Comparison of ENCODE assay signal across 1 cellular context in the genomic region with DNA sequence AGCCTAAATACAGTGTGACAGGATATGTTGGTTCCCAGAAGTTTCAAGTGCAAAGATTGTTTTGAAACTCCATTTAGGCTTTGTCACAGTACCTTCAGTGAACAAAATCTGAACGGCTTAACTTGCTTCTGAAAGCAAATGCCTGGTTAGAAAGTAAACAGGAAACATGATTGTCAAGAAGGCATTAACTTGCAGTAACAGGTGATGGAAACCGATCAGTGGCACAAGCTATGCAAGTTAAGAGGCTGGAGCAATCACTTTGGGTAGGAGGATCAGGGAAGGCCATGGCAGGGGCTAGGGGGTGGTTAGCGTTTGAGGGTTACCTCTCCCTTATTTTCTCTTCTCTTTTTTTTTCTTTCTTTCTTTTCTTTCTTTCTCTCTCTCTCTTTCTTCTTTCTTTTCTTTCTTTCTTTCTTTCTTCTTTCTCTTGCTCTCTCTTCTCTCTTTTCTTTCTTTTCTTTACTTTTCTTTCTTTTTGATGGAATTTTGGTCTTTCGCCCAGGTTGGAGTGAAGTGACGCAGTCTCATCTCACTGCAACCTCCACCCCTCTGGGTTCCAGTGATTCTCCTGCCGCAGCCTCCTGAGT.
A peak's percentile ranks its signal among the peaks of the same experiment; 100 is the strongest.
TF ChIP-seq lines count a peak whose summit lies in the region.

No MANE protein-coding gene starts in this region.

TF ChIP-seq in K562, 482 proteins besides CTCF, POLR2A, EP300 and RAD21:
- TF ChIP-seq, protein P1, sequence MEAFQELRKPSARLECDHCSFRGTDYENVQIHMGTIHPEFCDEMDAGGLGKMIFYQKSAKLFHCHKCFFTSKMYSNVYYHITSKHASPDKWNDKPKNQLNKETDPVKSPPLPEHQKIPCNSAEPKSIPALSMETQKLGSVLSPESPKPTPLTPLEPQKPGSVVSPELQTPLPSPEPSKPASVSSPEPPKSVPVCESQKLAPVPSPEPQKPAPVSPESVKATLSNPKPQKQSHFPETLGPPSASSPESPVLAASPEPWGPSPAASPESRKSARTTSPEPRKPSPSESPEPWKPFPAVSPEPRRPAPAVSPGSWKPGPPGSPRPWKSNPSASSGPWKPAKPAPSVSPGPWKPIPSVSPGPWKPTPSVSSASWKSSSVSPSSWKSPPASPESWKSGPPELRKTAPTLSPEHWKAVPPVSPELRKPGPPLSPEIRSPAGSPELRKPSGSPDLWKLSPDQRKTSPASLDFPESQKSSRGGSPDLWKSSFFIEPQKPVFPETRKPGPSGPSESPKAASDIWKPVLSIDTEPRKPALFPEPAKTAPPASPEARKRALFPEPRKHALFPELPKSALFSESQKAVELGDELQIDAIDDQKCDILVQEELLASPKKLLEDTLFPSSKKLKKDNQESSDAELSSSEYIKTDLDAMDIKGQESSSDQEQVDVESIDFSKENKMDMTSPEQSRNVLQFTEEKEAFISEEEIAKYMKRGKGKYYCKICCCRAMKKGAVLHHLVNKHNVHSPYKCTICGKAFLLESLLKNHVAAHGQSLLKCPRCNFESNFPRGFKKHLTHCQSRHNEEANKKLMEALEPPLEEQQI (IDR thresholded peaks at IDR 0.05), result no peak
- TF ChIP-seq ZNF512 (tag; IDR thresholded peaks at IDR 0.05), result peak; percentile 82
- TF ChIP-seq, protein P2, sequence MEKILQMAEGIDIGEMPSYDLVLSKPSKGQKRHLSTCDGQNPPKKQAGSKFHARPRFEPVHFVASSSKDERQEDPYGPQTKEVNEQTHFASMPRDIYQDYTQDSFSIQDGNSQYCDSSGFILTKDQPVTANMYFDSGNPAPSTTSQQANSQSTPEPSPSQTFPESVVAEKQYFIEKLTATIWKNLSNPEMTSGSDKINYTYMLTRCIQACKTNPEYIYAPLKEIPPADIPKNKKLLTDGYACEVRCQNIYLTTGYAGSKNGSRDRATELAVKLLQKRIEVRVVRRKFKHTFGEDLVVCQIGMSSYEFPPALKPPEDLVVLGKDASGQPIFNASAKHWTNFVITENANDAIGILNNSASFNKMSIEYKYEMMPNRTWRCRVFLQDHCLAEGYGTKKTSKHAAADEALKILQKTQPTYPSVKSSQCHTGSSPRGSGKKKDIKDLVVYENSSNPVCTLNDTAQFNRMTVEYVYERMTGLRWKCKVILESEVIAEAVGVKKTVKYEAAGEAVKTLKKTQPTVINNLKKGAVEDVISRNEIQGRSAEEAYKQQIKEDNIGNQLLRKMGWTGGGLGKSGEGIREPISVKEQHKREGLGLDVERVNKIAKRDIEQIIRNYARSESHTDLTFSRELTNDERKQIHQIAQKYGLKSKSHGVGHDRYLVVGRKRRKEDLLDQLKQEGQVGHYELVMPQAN (IDR thresholded peaks at IDR 0.05; ENCODE audit: borderline replicate concordance), result 0 out of 2 replicates have a peak, but pooled peaks have one; percentile 20
- TF ChIP-seq E2F5 (CRISPR knock-in tag; IDR thresholded peaks at IDR 0.05), result no peak
- TF ChIP-seq MECOM (CRISPR knock-in tag; IDR thresholded peaks at IDR 0.05), result no peak
- TF ChIP-seq, protein P3, sequence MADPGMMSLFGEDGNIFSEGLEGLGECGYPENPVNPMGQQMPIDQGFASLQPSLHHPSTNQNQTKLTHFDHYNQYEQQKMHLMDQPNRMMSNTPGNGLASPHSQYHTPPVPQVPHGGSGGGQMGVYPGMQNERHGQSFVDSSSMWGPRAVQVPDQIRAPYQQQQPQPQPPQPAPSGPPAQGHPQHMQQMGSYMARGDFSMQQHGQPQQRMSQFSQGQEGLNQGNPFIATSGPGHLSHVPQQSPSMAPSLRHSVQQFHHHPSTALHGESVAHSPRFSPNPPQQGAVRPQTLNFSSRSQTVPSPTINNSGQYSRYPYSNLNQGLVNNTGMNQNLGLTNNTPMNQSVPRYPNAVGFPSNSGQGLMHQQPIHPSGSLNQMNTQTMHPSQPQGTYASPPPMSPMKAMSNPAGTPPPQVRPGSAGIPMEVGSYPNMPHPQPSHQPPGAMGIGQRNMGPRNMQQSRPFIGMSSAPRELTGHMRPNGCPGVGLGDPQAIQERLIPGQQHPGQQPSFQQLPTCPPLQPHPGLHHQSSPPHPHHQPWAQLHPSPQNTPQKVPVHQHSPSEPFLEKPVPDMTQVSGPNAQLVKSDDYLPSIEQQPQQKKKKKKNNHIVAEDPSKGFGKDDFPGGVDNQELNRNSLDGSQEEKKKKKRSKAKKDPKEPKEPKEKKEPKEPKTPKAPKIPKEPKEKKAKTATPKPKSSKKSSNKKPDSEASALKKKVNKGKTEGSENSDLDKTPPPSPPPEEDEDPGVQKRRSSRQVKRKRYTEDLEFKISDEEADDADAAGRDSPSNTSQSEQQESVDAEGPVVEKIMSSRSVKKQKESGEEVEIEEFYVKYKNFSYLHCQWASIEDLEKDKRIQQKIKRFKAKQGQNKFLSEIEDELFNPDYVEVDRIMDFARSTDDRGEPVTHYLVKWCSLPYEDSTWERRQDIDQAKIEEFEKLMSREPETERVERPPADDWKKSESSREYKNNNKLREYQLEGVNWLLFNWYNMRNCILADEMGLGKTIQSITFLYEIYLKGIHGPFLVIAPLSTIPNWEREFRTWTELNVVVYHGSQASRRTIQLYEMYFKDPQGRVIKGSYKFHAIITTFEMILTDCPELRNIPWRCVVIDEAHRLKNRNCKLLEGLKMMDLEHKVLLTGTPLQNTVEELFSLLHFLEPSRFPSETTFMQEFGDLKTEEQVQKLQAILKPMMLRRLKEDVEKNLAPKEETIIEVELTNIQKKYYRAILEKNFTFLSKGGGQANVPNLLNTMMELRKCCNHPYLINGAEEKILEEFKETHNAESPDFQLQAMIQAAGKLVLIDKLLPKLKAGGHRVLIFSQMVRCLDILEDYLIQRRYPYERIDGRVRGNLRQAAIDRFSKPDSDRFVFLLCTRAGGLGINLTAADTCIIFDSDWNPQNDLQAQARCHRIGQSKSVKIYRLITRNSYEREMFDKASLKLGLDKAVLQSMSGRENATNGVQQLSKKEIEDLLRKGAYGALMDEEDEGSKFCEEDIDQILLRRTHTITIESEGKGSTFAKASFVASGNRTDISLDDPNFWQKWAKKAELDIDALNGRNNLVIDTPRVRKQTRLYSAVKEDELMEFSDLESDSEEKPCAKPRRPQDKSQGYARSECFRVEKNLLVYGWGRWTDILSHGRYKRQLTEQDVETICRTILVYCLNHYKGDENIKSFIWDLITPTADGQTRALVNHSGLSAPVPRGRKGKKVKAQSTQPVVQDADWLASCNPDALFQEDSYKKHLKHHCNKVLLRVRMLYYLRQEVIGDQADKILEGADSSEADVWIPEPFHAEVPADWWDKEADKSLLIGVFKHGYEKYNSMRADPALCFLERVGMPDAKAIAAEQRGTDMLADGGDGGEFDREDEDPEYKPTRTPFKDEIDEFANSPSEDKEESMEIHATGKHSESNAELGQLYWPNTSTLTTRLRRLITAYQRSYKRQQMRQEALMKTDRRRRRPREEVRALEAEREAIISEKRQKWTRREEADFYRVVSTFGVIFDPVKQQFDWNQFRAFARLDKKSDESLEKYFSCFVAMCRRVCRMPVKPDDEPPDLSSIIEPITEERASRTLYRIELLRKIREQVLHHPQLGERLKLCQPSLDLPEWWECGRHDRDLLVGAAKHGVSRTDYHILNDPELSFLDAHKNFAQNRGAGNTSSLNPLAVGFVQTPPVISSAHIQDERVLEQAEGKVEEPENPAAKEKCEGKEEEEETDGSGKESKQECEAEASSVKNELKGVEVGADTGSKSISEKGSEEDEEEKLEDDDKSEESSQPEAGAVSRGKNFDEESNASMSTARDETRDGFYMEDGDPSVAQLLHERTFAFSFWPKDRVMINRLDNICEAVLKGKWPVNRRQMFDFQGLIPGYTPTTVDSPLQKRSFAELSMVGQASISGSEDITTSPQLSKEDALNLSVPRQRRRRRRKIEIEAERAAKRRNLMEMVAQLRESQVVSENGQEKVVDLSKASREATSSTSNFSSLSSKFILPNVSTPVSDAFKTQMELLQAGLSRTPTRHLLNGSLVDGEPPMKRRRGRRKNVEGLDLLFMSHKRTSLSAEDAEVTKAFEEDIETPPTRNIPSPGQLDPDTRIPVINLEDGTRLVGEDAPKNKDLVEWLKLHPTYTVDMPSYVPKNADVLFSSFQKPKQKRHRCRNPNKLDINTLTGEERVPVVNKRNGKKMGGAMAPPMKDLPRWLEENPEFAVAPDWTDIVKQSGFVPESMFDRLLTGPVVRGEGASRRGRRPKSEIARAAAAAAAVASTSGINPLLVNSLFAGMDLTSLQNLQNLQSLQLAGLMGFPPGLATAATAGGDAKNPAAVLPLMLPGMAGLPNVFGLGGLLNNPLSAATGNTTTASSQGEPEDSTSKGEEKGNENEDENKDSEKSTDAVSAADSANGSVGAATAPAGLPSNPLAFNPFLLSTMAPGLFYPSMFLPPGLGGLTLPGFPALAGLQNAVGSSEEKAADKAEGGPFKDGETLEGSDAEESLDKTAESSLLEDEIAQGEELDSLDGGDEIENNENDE (IDR thresholded peaks at IDR 0.05; ENCODE audit: low read depth, low read length), result no peak
- TF ChIP-seq EZH2 (IDR thresholded peaks at IDR 0.05; ENCODE audit: borderline replicate concordance, low read depth, low read length), result no peak
- no peak for TF ChIP-seq CREBBP (IDR thresholded peaks at IDR 0.05; ENCODE audit: low read depth, low read length)
- TF ChIP-seq SMARCB1 (IDR thresholded peaks at IDR 0.05; ENCODE audit: insufficient read length, low read depth), result no peak
- TF ChIP-seq, protein P4, sequence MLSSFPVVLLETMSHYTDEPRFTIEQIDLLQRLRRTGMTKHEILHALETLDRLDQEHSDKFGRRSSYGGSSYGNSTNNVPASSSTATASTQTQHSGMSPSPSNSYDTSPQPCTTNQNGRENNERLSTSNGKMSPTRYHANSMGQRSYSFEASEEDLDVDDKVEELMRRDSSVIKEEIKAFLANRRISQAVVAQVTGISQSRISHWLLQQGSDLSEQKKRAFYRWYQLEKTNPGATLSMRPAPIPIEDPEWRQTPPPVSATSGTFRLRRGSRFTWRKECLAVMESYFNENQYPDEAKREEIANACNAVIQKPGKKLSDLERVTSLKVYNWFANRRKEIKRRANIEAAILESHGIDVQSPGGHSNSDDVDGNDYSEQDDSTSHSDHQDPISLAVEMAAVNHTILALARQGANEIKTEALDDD (IDR thresholded peaks at IDR 0.05), result 0 out of 2 replicates have a peak, but pooled peaks have one; percentile 14
- no peak for TF ChIP-seq ZNF764 (CRISPR knock-in tag; IDR thresholded peaks at IDR 0.05; ENCODE audit: low read depth)
- TF ChIP-seq, protein P5, sequence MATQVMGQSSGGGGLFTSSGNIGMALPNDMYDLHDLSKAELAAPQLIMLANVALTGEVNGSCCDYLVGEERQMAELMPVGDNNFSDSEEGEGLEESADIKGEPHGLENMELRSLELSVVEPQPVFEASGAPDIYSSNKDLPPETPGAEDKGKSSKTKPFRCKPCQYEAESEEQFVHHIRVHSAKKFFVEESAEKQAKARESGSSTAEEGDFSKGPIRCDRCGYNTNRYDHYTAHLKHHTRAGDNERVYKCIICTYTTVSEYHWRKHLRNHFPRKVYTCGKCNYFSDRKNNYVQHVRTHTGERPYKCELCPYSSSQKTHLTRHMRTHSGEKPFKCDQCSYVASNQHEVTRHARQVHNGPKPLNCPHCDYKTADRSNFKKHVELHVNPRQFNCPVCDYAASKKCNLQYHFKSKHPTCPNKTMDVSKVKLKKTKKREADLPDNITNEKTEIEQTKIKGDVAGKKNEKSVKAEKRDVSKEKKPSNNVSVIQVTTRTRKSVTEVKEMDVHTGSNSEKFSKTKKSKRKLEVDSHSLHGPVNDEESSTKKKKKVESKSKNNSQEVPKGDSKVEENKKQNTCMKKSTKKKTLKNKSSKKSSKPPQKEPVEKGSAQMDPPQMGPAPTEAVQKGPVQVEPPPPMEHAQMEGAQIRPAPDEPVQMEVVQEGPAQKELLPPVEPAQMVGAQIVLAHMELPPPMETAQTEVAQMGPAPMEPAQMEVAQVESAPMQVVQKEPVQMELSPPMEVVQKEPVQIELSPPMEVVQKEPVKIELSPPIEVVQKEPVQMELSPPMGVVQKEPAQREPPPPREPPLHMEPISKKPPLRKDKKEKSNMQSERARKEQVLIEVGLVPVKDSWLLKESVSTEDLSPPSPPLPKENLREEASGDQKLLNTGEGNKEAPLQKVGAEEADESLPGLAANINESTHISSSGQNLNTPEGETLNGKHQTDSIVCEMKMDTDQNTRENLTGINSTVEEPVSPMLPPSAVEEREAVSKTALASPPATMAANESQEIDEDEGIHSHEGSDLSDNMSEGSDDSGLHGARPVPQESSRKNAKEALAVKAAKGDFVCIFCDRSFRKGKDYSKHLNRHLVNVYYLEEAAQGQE (CRISPR knock-in tag; IDR thresholded peaks at IDR 0.05; ENCODE audit: low read depth), result no peak
- TF ChIP-seq ATF1 (CRISPR knock-in tag; IDR thresholded peaks at IDR 0.05), result no peak
- TF ChIP-seq ATF1 (tag; IDR thresholded peaks at IDR 0.05), result no peak
- TF ChIP-seq XRCC5 (IDR thresholded peaks at IDR 0.05; ENCODE audit: low read depth, low read length), result no peak
